In genomic region chr2:9629222-9630000, GRCh38 we compare ENCODE assay signal across 8 cellular contexts. TPM values are rescaled to one million over a fixed set of nuclear protein-coding genes. Genes with fewer than 3 reads are reported as not detected.
DNase-seq lines count a peak whose midpoint lies in the region; ATAC-seq and TF ChIP-seq lines count a peak whose summit lies in the region.

No MANE protein-coding gene starts in this region.

- intact Hi-C loops in Calu3 (cut with micrococcal nuclease; ENCODE audit: unreplicated experiment) (no loop called here), uterus (cut with DNase I; ENCODE audit: low total_unique reads) (no loop called here)

- H3K4me1 ChIP-seq in uterus, result peaks cover 16 to 23% of the 10 kb centered on the region in 2 donors

- no peaks in the 10 kb centered on the region for H3K9me3 Mint-ChIP-seq in Calu3 (ENCODE audit: low read depth, unreplicated experiment)

- peaks cover 72% of the 10 kb centered on the region for H3K36me3 Mint-ChIP-seq in Calu3 (ENCODE audit: insufficient read depth, unreplicated experiment)

- no peak for TF ChIP-seq POLR2A in uterus (IDR thresholded peaks at IDR 0.05)

- H3K27me3 Mint-ChIP-seq in Calu3 (ENCODE audit: unreplicated experiment), result no peaks in the 10 kb centered on the region

- H3K4me1 Mint-ChIP-seq in Calu3 (ENCODE audit: low read depth, unreplicated experiment), result peaks cover 50% of the 10 kb centered on the region

- no peaks in the 10 kb centered on the region for H3K27me3 ChIP-seq in MG63
- no peaks in the 10 kb centered on the region for H3K27me3 ChIP-seq in uterus

- CTCF ChIA-PET in Calu3 (lab: Charles Lee), result interaction anchor here (1.0 to 1.3 kb wide), 3 partner anchors 9 to 141 kb away, joined by 3 to 4 read pairs (median 3); no protein-coding TSS in a partner anchor

- peak overlapping the region; percentile 38 for H3K27ac Mint-ChIP-seq in Calu3 (ENCODE audit: unreplicated experiment)

- peak overlapping the region; percentile 97 for H3K27ac ChIP-seq in uterus

- peak overlapping the region; percentile 87 for H3K4me3 Mint-ChIP-seq in Calu3 (ENCODE audit: low read depth, unreplicated experiment)

- no peak for ATAC-seq in activated CD4-positive, CD25-positive, alpha-beta regulatory T cell treated with anti-CD3 and anti-CD28 coated beads, Interleukin-2, amount 50 U/mL, for 24 hours

- H3K4me3 ChIP-seq in MG63 (peak overlapping the region; percentile 90), cardiac fibroblast (replicated peaks in 1 of 2; ENCODE audit: low read depth in 2 of 2, low read length in 2 of 2) (peak overlapping the region; percentile 91 to 99), uterus (peak overlapping the region; percentile 81 to 92)

- H3K9me3 ChIP-seq in MG63, result no peaks in the 10 kb centered on the region
- no peaks in the 10 kb centered on the region for H3K9me3 ChIP-seq in uterus

- H3K36me3 ChIP-seq in MG63 (peaks cover 50% of the 10 kb centered on the region), uterus (no peaks in the 10 kb centered on the region)

- no peak for TF ChIP-seq CTCF in Calu3 (IDR thresholded peaks at IDR 0.05; ENCODE audit: unreplicated experiment)
- no peak for TF ChIP-seq CTCF in cardiac fibroblast (IDR thresholded peaks at IDR 0.05; ENCODE audit: low read depth, low read length)
- no peak for TF ChIP-seq CTCF in uterus (IDR thresholded peaks at IDR 0.05)

- TSS peak; percentile 40 for BruUV-seq in Calu3 (replicated peaks; lab: Mats Ljungman, UMichigan)

- DNase-seq in Calu3 (no peak), MG63 (no peak), cardiac fibroblast (ENCODE audit: low read depth in 2 of 2) (peak; percentile 37 to 72), medulla oblongata (ENCODE audit: extremely low spot score) (peak; percentile 40), uterus (no peak), NCI-H774 (lab: John Stamatoyannopoulos, UW) (no peak), iPS-NIHi7 (ENCODE audit: extremely low spot score) (no peak)

RNA-seq across cellular contexts. Expression of gene YWHAQ, which starts 1.4 kb away (rescaled TPM):
- 296 and 307 TPM in 2 replicates for total RNA-seq in Calu3 (2022)
- total RNA-seq in MG63 (2014; rRNA removed; shearing (Covaris generic); ENCODE audit: low replicate concordance), result 598 and 683 TPM in 2 replicates
- total RNA-seq in uterus, result 100 to 1,000 TPM; 155 to 275 (median 254) TPM

Comparison
In these comparisons a context has a peak if more than half of its experiments do, and no peak if none do; other contexts are left out.
1. DNase-seq: peak in cardiac fibroblast (2 of 2) and medulla oblongata (single experiment); none in Calu3 (single experiment), MG63 (single experiment), uterus (0 of 2), NCI-H774 (single experiment) and iPS-NIHi7 (single experiment).
2. Peak in every context shown above with its lines, with median percentiles within 50 percentile points of each other: H3K4me3 ChIP-seq.